ENCODE assay signal across 1 cellular context in genomic region chr9:136213733-136214132, GRCh38.
A peak's percentile ranks its signal among the peaks of the same experiment; 100 is the strongest.
TF ChIP-seq lines count a peak whose summit lies in the region.

No MANE protein-coding gene starts in this region.

TF ChIP-seq in K562, 482 proteins besides CTCF, POLR2A, EP300 and RAD21 (continued from another document):
- no peak for TF ChIP-seq E2F8 (IDR thresholded peaks at IDR 0.05; ENCODE audit: low read depth, partially characterized antibody)
- TF ChIP-seq HINFP (tag; conservative IDR thresholded peaks at IDR 0.05; ENCODE audit: low read depth) = no peak
- no peak for TF ChIP-seq CREB1 (IDR thresholded peaks at IDR 0.05)
- no peak for TF ChIP-seq CREB1 (CRISPR knock-in tag; IDR thresholded peaks at IDR 0.05)
- TF ChIP-seq ZBTB5 (IDR thresholded peaks at IDR 0.05) = no peak
- 0 out of 2 replicates have a peak, but pooled peaks have one; percentile 20 for TF ChIP-seq ZNF589 (CRISPR knock-in tag; IDR thresholded peaks at IDR 0.05; ENCODE audit: low read depth)
- TF ChIP-seq MCM7 (IDR thresholded peaks at IDR 0.05) = no peak
- 0 out of 2 replicates have a peak, but pooled peaks have one; percentile 30 for TF ChIP-seq LCOR (CRISPR knock-in tag; IDR thresholded peaks at IDR 0.05)
- peak; percentile 38; the same call in 1 of the 2 replicates for TF ChIP-seq CXXC5 (CRISPR knock-in tag; IDR thresholded peaks at IDR 0.05)
- TF ChIP-seq MGA (IDR thresholded peaks at IDR 0.05) = peak; percentile 32; the same call in 1 of the 2 replicates
- 0 out of 2 replicates have a peak, but pooled peaks have one; percentile 71 for TF ChIP-seq ZNF395 (CRISPR knock-in tag; IDR thresholded peaks at IDR 0.05)
- no peak for TF ChIP-seq HES1 (IDR thresholded peaks at IDR 0.05; ENCODE audit: low read depth)
- TF ChIP-seq MAZ (CRISPR knock-in tag; conservative IDR thresholded peaks at IDR 0.05 in 1 of 2, IDR thresholded peaks at IDR 0.05 in 1 of 2) = 0 out of 4 replicates have a peak, but pooled peaks of 1 of the 2 experiments have one; percentile 32
- TF ChIP-seq TFAP4 (CRISPR knock-in tag; IDR thresholded peaks at IDR 0.05; ENCODE audit: borderline replicate concordance) = peak; percentile 43; the same call in 1 of the 2 replicates
- no peak for TF ChIP-seq KDM1A (IDR thresholded peaks at IDR 0.05)
- TF ChIP-seq SRSF9 (IDR thresholded peaks at IDR 0.05; ENCODE audit: borderline replicate concordance, low read depth, low read length) = no peak
- TF ChIP-seq ETS2 (tag; IDR thresholded peaks at IDR 0.05; ENCODE audit: borderline replicate concordance, poor library complexity, severe bottlenecking) = no peak
